ENCODE assay signal across 17 cellular contexts in the genomic region with DNA sequence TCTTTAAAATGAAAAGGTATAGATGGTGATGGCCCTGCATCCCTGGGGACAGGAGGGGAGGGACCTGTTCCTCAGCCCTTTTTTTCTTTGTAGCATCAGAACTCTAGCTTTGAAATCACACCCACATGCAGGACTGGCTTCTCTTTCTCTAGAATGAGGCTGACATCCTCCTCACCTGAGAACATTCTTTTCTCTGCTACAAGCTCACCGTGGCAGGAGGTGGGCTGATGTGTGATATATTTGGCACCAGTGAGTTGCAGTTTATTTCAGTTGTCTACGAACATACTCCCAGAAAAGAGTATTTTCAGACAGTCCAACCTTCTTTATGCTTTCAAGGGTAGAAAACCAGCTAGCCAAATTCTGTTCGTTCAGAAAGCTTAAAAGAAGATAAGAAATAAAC. TPM values are rescaled to one million over a fixed set of nuclear protein-coding genes. Genes with fewer than 3 reads are reported as not detected.
"Had no signal": no experiment of that assay in that cellular context is flagged by ENCODE, and none has a peak within 500 bp of the region (broad histone marks: within the 10 kb centered on the region; RNA-seq: fewer than 3 reads in every experiment).

No MANE protein-coding gene starts in this region.

- ATAC-seq: foreskin keratinocyte, gastroesophageal sphincter, heart right ventricle, left cardiac atrium, left lung, left ventricle myocardium superior, lower lobe of right lung had no signal

- H3K9me3 ChIP-seq: esophagus muscularis mucosa, gastroesophageal sphincter, heart right ventricle, left lung, lower lobe of right lung had no signal

- H3K4me1 ChIP-seq: foreskin keratinocyte, lower lobe of right lung had no signal

- H3K27me3 ChIP-seq: dorsolateral prefrontal cortex, esophagus muscularis mucosa, foreskin keratinocyte, gastroesophageal sphincter, heart right ventricle, left lung had no signal

- H3K4me3 ChIP-seq: coronary artery, dorsolateral prefrontal cortex, esophagus muscularis mucosa, gastroesophageal sphincter, heart right ventricle, left lung, lower lobe of right lung had no signal

- H3K36me3 ChIP-seq: esophagus muscularis mucosa, gastroesophageal sphincter, heart right ventricle, left lung, lower lobe of right lung had no signal

- DNase-seq: dermis blood vessel endothelial cell; dorsolateral prefrontal cortex; effector CD4-positive, alpha-beta T cell; effector memory CD4-positive, alpha-beta T cell; foreskin keratinocyte; heart right ventricle; hippocampal formation; left cardiac atrium; left lung; left ventricle myocardium superior; lower lobe of right lung; mesendoderm; midbrain had no signal

- H3K27ac ChIP-seq: coronary artery, dorsolateral prefrontal cortex, esophagus muscularis mucosa, foreskin keratinocyte, gastroesophageal sphincter, left lung, lower lobe of right lung had no signal

RNA-seq across cellular contexts. Expression of gene RARB, which starts 43.6 kb away (rescaled TPM):
- total RNA-seq: foreskin keratinocyte, mononuclear cell had no signal
